ENCODE assay signal across 29 cellular contexts in the genomic region with DNA sequence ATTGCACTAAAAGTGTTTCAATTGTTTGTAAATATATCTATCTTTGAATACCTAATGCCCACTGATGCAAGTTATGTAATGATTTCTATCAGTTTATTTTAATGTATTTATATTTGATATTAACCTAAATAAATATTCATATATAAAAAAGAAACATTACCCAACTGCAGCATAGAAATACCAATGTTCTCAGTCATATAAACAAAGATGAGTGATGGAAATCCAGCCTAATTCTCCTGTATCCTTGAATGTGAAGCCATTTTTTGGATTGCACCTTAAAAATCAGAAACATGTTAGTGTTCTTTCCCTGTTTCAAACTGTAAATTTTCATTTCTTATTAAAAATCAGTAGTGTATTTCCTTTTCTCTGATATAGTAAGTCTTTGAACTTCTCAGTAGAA.
"Had no signal": no experiment of that assay in that cellular context is flagged by ENCODE, and none has a peak within 500 bp of the region (broad histone marks: within the 10 kb centered on the region; RNA-seq: fewer than 3 reads in every experiment).

No MANE protein-coding gene starts in this region.

- H3K27me3 ChIP-seq: ascending aorta, cardiac muscle cell had no signal

- H3K4me1 ChIP-seq: adrenal gland, ascending aorta had no signal

- ATAC-seq: activated CD8-positive, alpha-beta T cell treated with anti-CD3 and anti-CD28 coated beads for 36 hours; activated naive CD8-positive, alpha-beta T cell treated with anti-CD3 and anti-CD28 coated beads, Interleukin-2, amount 50 U/mL, for 24 hours had no signal

- H3K9me3 ChIP-seq: adrenal gland, ascending aorta had no signal

- FAIRE-seq: bronchial epithelial cell, TTC549 had no signal

- DNase-seq: activated B cell treated with CpG ODN at 0.5 μM for 24 hours; activated CD4-positive, alpha-beta memory T cell treated with anti-CD3 and anti-CD28 coated beads for 36 hours; activated CD4-positive, alpha-beta T cell treated with anti-CD3 and anti-CD28 coated beads for 4 hours; activated CD4-positive, alpha-beta T cell treated with anti-CD3 and anti-CD28 coated beads, Interleukin-2, amount 10 ng/mL, durations not matched to agents 24 days and 14 days; activated CD4-positive, alpha-beta T cell treated with anti-CD3 and anti-CD28 coated beads, Interleukin-2, amount 50 U/mL, for 1 hour; activated CD4-positive, alpha-beta T cell treated with anti-CD3 and anti-CD28 coated beads, Interleukin-2, amount 50 U/mL, for 4 hours; activated CD4-positive, CD25-positive, alpha-beta regulatory T cell treated with anti-CD3 and anti-CD28 coated beads, Interleukin-2, amount 50 U/mL, for 72 hours; activated CD8-positive, alpha-beta memory T cell treated with anti-CD3 and anti-CD28 coated beads, Interleukin-2, amount 50 U/mL, for 4 hours; activated CD8-positive, alpha-beta T cell treated with anti-CD3 and anti-CD28 coated beads for 36 hours; activated effector memory CD4-positive, alpha-beta T cell treated with Interleukin-2 at 50 U/mL for 16 hours; activated gamma-delta T cell; activated naive CD4-positive, alpha-beta T cell treated with anti-CD3 and anti-CD28 coated beads, Interleukin-2, amount 10 ng/mL, durations not matched to agents 7 days and 5 days; activated naive CD4-positive, alpha-beta T cell treated with Interleukin-2 at 50 U/mL for 16 hours; activated naive CD8-positive, alpha-beta T cell treated with anti-CD3 and anti-CD28 coated beads, Interleukin-2, amount 10 ng/mL, durations not matched to agents 7 days and 5 days; activated naive CD8-positive, alpha-beta T cell treated with anti-CD3 and anti-CD28 coated beads, Interleukin-2, amount 50 U/mL, for 24 hours; activated T-cell treated with anti-CD3 and anti-CD28 coated beads, Interleukin-2, amount 50 U/mL, for 24 hours; activated T-cell treated with anti-CD3 and anti-CD28 coated beads, Interleukin-2, amount 50 U/mL, for 48 hours; adrenal gland; amygdala; anterior cingulate cortex; caudate nucleus; cerebellar nuclear complex; T-helper 1 cell; T-helper 2 cell; T-helper 9 cell had no signal

- H3K4me3 ChIP-seq: adrenal gland, ascending aorta, cardiac muscle cell had no signal

- H3K36me3 ChIP-seq: adrenal gland, ascending aorta, cardiac muscle cell had no signal
